ENCODE assay signal across 1 cellular context in the genomic region with DNA sequence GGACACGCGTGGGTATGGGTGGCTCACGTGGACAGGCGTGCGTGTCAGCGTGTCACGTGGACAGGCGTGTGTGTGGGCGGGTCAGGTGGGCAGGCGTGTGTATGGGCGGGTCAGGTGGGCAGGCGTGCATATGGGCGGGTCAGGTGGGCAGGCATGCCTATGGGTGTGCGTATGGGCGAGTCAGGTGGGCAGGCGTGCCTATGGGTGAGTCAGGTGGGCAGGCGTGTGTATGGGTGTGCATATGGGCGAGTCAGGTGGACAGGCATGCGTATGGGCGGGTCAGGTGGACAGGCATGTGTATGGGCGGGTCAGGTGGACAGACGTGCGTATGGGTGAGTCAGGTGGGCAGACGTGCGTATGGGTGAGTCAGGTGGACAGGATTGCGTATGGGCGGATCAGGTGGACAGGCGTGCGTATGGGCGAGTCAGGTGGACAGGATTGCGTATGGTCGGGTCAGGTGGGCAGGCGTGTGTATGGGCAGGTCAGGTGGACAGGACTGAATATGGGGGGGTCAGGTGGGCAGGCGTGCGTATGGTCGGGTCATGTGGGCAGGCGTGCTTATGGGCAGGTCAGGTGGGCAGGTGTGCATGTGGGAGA.
TF ChIP-seq lines count a peak whose summit lies in the region.

No MANE protein-coding gene starts in this region.

TF ChIP-seq in GM12878, 131 proteins besides CTCF, POLR2A, EP300 and RAD21:
- TF ChIP-seq TCF3 (IDR thresholded peaks at IDR 0.05; ENCODE audit: borderline replicate concordance, insufficient read depth, low read depth, low read length), result 0 out of 2 replicates have a peak, but pooled peaks have one; percentile 12
